ENCODE assay signal across 29 cellular contexts in genomic region chr7:102833343-102833742, GRCh38.
"Had no signal": no experiment of that assay in that cellular context is flagged by ENCODE, and none has a peak within 500 bp of the region (broad histone marks: within the 10 kb centered on the region; RNA-seq: fewer than 3 reads in every experiment).

No MANE protein-coding gene starts in this region.

- H3K4me1 ChIP-seq: Peyer's patch had no signal

- ATAC-seq: activated CD8-positive, alpha-beta memory T cell treated with anti-CD3 and anti-CD28 coated beads, Interleukin-2, amount 10 ng/mL, durations not matched to agents 7 days and 5 days; activated naive CD8-positive, alpha-beta T cell treated with anti-CD3 and anti-CD28 coated beads, Interleukin-2, amount 50 U/mL, for 24 hours; PC-3 had no signal

- H3K9me3 ChIP-seq: Peyer's patch, SJSA1 had no signal

- H3K27me3 ChIP-seq: brain microvascular endothelial cell, Peyer's patch, SJSA1 had no signal

- DNase-seq: activated CD4-positive, alpha-beta memory T cell treated with anti-CD3 and anti-CD28 coated beads, Interleukin-2, amount 10 ng/mL, durations not matched to agents 7 days and 5 days; activated CD4-positive, alpha-beta T cell treated with anti-CD3 and anti-CD28 coated beads for 1 hour; activated CD4-positive, alpha-beta T cell treated with anti-CD3 and anti-CD28 coated beads for 48 hours; activated CD4-positive, CD25-positive, alpha-beta regulatory T cell; activated CD8-positive, alpha-beta memory T cell treated with anti-CD3 and anti-CD28 coated beads for 24 hours; activated CD8-positive, alpha-beta memory T cell treated with anti-CD3 and anti-CD28 coated beads, Interleukin-2, amount 10 ng/mL, durations not matched to agents 7 days and 5 days; activated CD8-positive, alpha-beta memory T cell treated with anti-CD3 and anti-CD28 coated beads, Interleukin-2, amount 50 U/mL, for 48 hours; activated effector memory CD4-positive, alpha-beta T cell treated with Interleukin-2 at 50 U/mL for 16 hours; activated naive CD4-positive, alpha-beta T cell treated with anti-CD3 and anti-CD28 coated beads, Interleukin-2, amount 10 ng/mL, durations not matched to agents 7 days and 5 days; activated naive CD8-positive, alpha-beta T cell treated with anti-CD3 and anti-CD28 coated beads, Interleukin-2, amount 50 U/mL, for 24 hours; activated T-cell treated with anti-CD3 and anti-CD28 coated beads, Interleukin-2, amount 50 U/mL, for 48 hours; amniotic stem cell; aorta; brain microvascular endothelial cell; NCI-H1105; NCI-H1417 treated with DMSO at 0.1 percent for 48 hours; NCI-H187 treated with DMSO at 0.1 percent for 48 hours; NCI-H2081; NCI-H345; NCI-H526; NCI-H748 treated with DMSO at 0.1 percent for 48 hours; NK-92 treated with Interleukin-12 subunit alpha and Interleukin-12 subunit beta, amount 100 ng/mL, for 24 hours; PC-3; Peyer's patch; RPMI8226; SHP77 treated with DMSO at 0.1 percent for 48 hours; T1000; WERI-Rb-1 had no signal

- H3K36me3 ChIP-seq: brain microvascular endothelial cell, Peyer's patch, SJSA1, WERI-Rb-1 had no signal

- H3K27ac ChIP-seq: brain microvascular endothelial cell, Peyer's patch, SJSA1, WERI-Rb-1 had no signal

- H3K4me3 ChIP-seq: Peyer's patch, SJSA1 had no signal
